Comparison of ENCODE assay signal across 8 cellular contexts in genomic region chr3:170869240-170869592, GRCh38. TPM values are rescaled to one million over a fixed set of nuclear protein-coding genes. Genes with fewer than 3 reads are reported as not detected.
DNase-seq lines count a peak whose midpoint lies in the region; ATAC-seq, FAIRE-seq and TF ChIP-seq lines count a peak whose summit lies in the region.

No MANE protein-coding gene starts in this region.

- FAIRE-seq in bronchial epithelial cell (lab: Jason Lieb, UNC), result no peak

- DNase-seq in right atrium auricular region (ENCODE audit: low spot score), result no peak
- no peak for DNase-seq in left ventricle myocardium superior
- DNase-seq in bronchial epithelial cell (ENCODE audit: low read depth), result peak; percentile 14
- DNase-seq in medulla oblongata (ENCODE audit: extremely low spot score), result no peak
- no peak for DNase-seq in NCI-H2171 treated with DMSO at 0.1 percent for 48 hours (lab: John Stamatoyannopoulos, UW)
- no peak for DNase-seq in activated gamma-delta T cell (lab: John Stamatoyannopoulos, UW)

- intact Hi-C loops in left ventricle myocardium superior (cut with micrococcal nuclease), result no loop called here

- no peaks in the 10 kb centered on the region for H3K27me3 ChIP-seq in right atrium auricular region
- H3K27me3 ChIP-seq in bronchial epithelial cell (ENCODE audit: control insufficient read depth, insufficient read depth, low read length), result no peaks in the 10 kb centered on the region
- H3K27me3 ChIP-seq in mononuclear cell (ENCODE audit: insufficient read depth, low read length), result no peaks in the 10 kb centered on the region

- H3K36me3 ChIP-seq in right atrium auricular region, result peaks cover 30% of the 10 kb centered on the region
- H3K36me3 ChIP-seq in bronchial epithelial cell (ENCODE audit: control insufficient read depth, insufficient read depth, low read length), result peaks cover 2% of the 10 kb centered on the region

- H3K4me1 ChIP-seq in right atrium auricular region, result peaks cover 0 to 19% of the 10 kb centered on the region in 2 donors
- peaks cover 33% of the 10 kb centered on the region for H3K4me1 ChIP-seq in mononuclear cell (ENCODE audit: insufficient read depth, low read length)

- H3K4me3 ChIP-seq in right atrium auricular region (peak overlapping the region; percentile 66), bronchial epithelial cell (ENCODE audit: low read depth, low read length) (peak overlapping the region; percentile 66), mononuclear cell (ENCODE audit: low read length) (peak overlapping the region; percentile 71)

- H3K9me3 ChIP-seq in right atrium auricular region, result peaks cover 0 to under 1% of the 10 kb centered on the region in 2 donors
- H3K9me3 ChIP-seq in mononuclear cell (ENCODE audit: low read depth, low read length), result no peaks in the 10 kb centered on the region

- H3K27ac ChIP-seq in right atrium auricular region, result peak overlapping the region; percentile 86 to 88

- no peak for ATAC-seq in left ventricle myocardium superior
- no peak for ATAC-seq in GM21723 (IDR thresholded peaks at IDR 0.05; ENCODE audit: unreplicated experiment)

- no peak for TF ChIP-seq CTCF in right atrium auricular region (IDR thresholded peaks at IDR 0.05)
- no peak for TF ChIP-seq CTCF in bronchial epithelial cell (IDR thresholded peaks at IDR 0.05; ENCODE audit: insufficient read depth, low read length, severe bottlenecking)

RNA-seq across cellular contexts. Expression of gene RPL22L1, which starts 0.8 kb away (rescaled TPM):
- total RNA-seq in right atrium auricular region (10 to 100 TPM; 22.3 to 51.2 TPM), left ventricle myocardium superior (8.3 TPM), bronchial epithelial cell (71.3 and 116 TPM in 2 replicates), mononuclear cell (131 TPM)

RNA-seq across cellular contexts. Expression of gene EIF5A2, which starts 39.2 kb away (rescaled TPM):
- total RNA-seq in right atrium auricular region (1 to 10 TPM; 4.2 to 5.0 TPM), left ventricle myocardium superior (10.2 TPM), bronchial epithelial cell (9.5 and 15.2 TPM in 2 replicates), mononuclear cell (3.4 TPM)
